ENCODE assay signal across 21 cellular contexts in the genomic region with DNA sequence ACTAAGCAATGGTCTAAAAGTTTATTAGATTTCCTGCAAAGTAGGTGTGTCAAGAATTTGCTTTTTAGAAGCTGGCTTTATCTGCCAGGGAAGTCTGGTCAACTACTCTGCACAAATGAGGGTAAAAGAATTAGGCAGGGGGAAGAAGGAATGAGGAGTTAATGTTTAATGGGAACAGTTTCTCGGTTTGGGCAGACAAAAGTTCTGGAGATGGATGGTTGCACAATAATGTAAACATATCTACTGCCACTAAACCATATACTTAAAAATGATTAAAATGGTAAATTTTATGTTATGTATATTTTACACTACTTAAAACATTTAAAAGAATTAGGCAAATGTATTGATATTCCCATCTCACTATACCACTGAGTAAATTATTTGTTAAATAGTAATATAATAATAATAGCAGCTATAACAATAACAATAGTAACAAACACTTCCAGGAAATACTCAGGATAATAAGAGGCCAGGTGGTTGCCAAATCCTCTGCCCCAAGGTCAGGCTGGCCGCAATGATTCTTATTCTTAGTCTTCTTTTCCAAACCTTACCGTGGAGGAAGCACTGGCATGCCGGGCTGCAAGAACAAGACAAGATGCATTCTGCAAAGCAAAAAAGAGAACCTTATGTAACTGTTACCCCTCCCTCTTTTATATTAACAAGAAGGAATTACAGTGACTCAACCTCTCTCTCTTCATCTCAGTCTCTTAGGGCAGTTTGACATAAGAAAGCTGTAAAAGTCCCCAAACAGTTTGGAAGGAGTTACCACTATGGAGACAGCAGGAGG. TPM values are rescaled to one million over a fixed set of nuclear protein-coding genes. Genes with fewer than 3 reads are reported as not detected.
DNase-seq lines count a peak whose midpoint lies in the region; ATAC-seq and TF ChIP-seq lines count a peak whose summit lies in the region.
"Had no signal": no experiment of that assay in that cellular context is flagged by ENCODE, and none has a peak within 500 bp of the region (broad histone marks: within the 10 kb centered on the region; RNA-seq: fewer than 3 reads in every experiment).

No MANE protein-coding gene starts in this region.

- no peaks in the 10 kb centered on the region for H3K27me3 ChIP-seq in CD4-positive, CD25-positive, alpha-beta regulatory T cell (ENCODE audit: control insufficient read depth, insufficient read depth, low read length)
- no peaks in the 10 kb centered on the region for H3K27me3 ChIP-seq in HCT116 (ENCODE audit: insufficient read depth, low read length)
- no peaks in the 10 kb centered on the region for H3K27me3 ChIP-seq in neural progenitor cell
- no peaks in the 10 kb centered on the region for H3K27me3 ChIP-seq in PC-9 (ENCODE audit: insufficient read depth, low read depth)
- H3K27me3 ChIP-seq: adrenal gland, MG63, SJSA1, thyroid gland had no signal

- H3K9me3 Mint-ChIP-seq in CD4-positive, CD25-positive, alpha-beta regulatory T cell = no peaks in the 10 kb centered on the region
- H3K9me3 Mint-ChIP-seq in neural progenitor cell = no peaks in the 10 kb centered on the region
- H3K9me3 Mint-ChIP-seq: immature natural killer cell, mesothelial cell of epicardium had no signal

- DNase-seq in CD4-positive, CD25-positive, alpha-beta regulatory T cell = no peak
- DNase-seq in HCT116 (ENCODE audit: low read depth, low spot score) (no peak), fibroblast of peridontal ligament (ENCODE audit: extremely low read depth) (peak; percentile 21), neural progenitor cell (ENCODE audit: low spot score) (no peak), KG1 (lab: John Stamatoyannopoulos, UW) (no peak), NCI-H2107 treated with DMSO at 0.1 percent for 48 hours (lab: John Stamatoyannopoulos, UW; ENCODE audit: unreplicated experiment) (no peak), PC-9 (no peak)
- DNase-seq: activated CD4-positive, alpha-beta T cell treated with anti-CD3 and anti-CD28 coated beads for 48 hours; activated T-cell treated with anti-CD3 and anti-CD28 coated beads, Interleukin-2, amount 50 U/mL, for 1 hour; DMS79; glutamatergic neuron; immature natural killer cell; MG63; NCI-H1930; NCI-H524; thyroid gland had no signal

- H3K9me2 ChIP-seq in HCT116 (ENCODE audit: insufficient read depth) = no peaks in the 10 kb centered on the region
- H3K9me2 ChIP-seq in PC-9 (ENCODE audit: insufficient read depth) = no peaks in the 10 kb centered on the region

- CTCF ChIA-PET in HCT116 (lab: Charles Lee) (no interaction called here), PC-9 (lab: Charles Lee) (interaction anchor here (0.6 kb wide), 1 partner anchor 93 kb away, joined by 3 read pairs; no protein-coding TSS in a partner anchor)

- ATAC-seq in CD4-positive, CD25-positive, alpha-beta regulatory T cell (ENCODE audit: low read depth in 2 of 2) = no peak
- ATAC-seq in HCT116 (no peak), HG03108 (IDR thresholded peaks at IDR 0.05; ENCODE audit: unreplicated experiment) (no peak)

- peaks cover 57% of the 10 kb centered on the region for H3K36me3 ChIP-seq in CD4-positive, CD25-positive, alpha-beta regulatory T cell (ENCODE audit: control insufficient read depth, insufficient read depth, low read length)
- peaks cover 29 to 37% of the 10 kb centered on the region in 2 experiments; a peak in 3 of 4 replicates for H3K36me3 ChIP-seq in HCT116 (ENCODE audit: control insufficient read depth in 1 of 2, insufficient read depth in 2 of 2, low read length in 2 of 2)
- H3K36me3 ChIP-seq in neural progenitor cell = peaks cover 5% of the 10 kb centered on the region
- H3K36me3 ChIP-seq in PC-9 (ENCODE audit: low read depth) = peaks cover 26% of the 10 kb centered on the region

- TF ChIP-seq CTCF in HCT116 (IDR thresholded peaks at IDR 0.05 in 2 of 3, conservative IDR thresholded peaks at IDR 0.05 in 1 of 3; ENCODE audit: borderline replicate concordance in 1 of 3, insufficient read depth in 1 of 3, low read depth in 2 of 3, low read length in 2 of 3) (no peak), neural progenitor cell (IDR thresholded peaks at IDR 0.05) (no peak), PC-9 (conservative IDR thresholded peaks at IDR 0.05) (no peak)

- no peaks in the 10 kb centered on the region for H3K27me3 Mint-ChIP-seq in CD4-positive, CD25-positive, alpha-beta regulatory T cell
- H3K27me3 Mint-ChIP-seq in neural progenitor cell (ENCODE audit: insufficient read depth, low read depth) = peaks cover 4% of the 10 kb centered on the region
- H3K27me3 Mint-ChIP-seq: B cell had no signal

- no peak overlapping the region for H3K27ac ChIP-seq in CD4-positive, CD25-positive, alpha-beta regulatory T cell (ENCODE audit: insufficient read depth, low read length, poor library complexity, severe bottlenecking)
- H3K27ac ChIP-seq in HCT116 (ENCODE audit: low read depth, low read length) = no peak overlapping the region
- no peak overlapping the region for H3K27ac ChIP-seq in neural progenitor cell
- H3K27ac ChIP-seq in PC-9 = no peak overlapping the region
- H3K27ac ChIP-seq: SJSA1, thyroid gland had no signal

- TSS peak; percentile 23 for BruUV-seq in HCT116 (replicated peaks; lab: Mats Ljungman, UMichigan)
- BruUV-seq in PC-9 (replicated peaks; lab: Mats Ljungman, UMichigan) = no TSS peak

- no peak overlapping the region for H3K9ac ChIP-seq in HCT116 (ENCODE audit: low read length)
- H3K9ac ChIP-seq in neural progenitor cell = peak overlapping the region; percentile 42

- H3F3A ChIP-seq in neural progenitor cell (ENCODE audit: low read depth) (peaks cover 4% of the 10 kb centered on the region), PC-9 (ENCODE audit: insufficient read depth, low read depth) (peaks cover 24% of the 10 kb centered on the region)

- TF ChIP-seq RAD21 in HCT116 (IDR thresholded peaks at IDR 0.05; ENCODE audit: low read depth) = no peak

- H3K4me2 ChIP-seq in HCT116 (ENCODE audit: low read length) (no peak overlapping the region), neural progenitor cell (no peak overlapping the region), PC-9 (no peak overlapping the region)

- no peak overlapping the region for H3K4me3 Mint-ChIP-seq in CD4-positive, CD25-positive, alpha-beta regulatory T cell
- no peak overlapping the region for H3K4me3 Mint-ChIP-seq in neural progenitor cell
- H3K4me3 Mint-ChIP-seq: B cell, immature natural killer cell, mesothelial cell of epicardium had no signal

- H3K36me3 Mint-ChIP-seq in CD4-positive, CD25-positive, alpha-beta regulatory T cell = peaks cover 36% of the 10 kb centered on the region
- peaks cover 22% of the 10 kb centered on the region for H3K36me3 Mint-ChIP-seq in neural progenitor cell

- H3K4me1 Mint-ChIP-seq in CD4-positive, CD25-positive, alpha-beta regulatory T cell = peaks cover 10 to 31% (median 19%) of the 10 kb centered on the region in 4 donors
- no peaks in the 10 kb centered on the region for H3K4me1 Mint-ChIP-seq in neural progenitor cell
- H3K4me1 Mint-ChIP-seq: mesothelial cell of epicardium had no signal

- POLR2A ChIA-PET in HCT116 (lab: Charles Lee) = no interaction called here
- POLR2A ChIA-PET in PC-9 (lab: Charles Lee; ENCODE audit: unreplicated experiment) = interaction anchor here (0.7 to 0.8 kb wide), 2 partner anchors 178 to 190 kb away, joined by 3 to 4 read pairs; no protein-coding TSS in a partner anchor

- H2AFZ ChIP-seq in HCT116 (ENCODE audit: low read depth, low read length, poor library complexity, severe bottlenecking) (no peak overlapping the region), neural progenitor cell (replicated peaks) (no peak overlapping the region), PC-9 (no peak overlapping the region)

- H4K20me1 ChIP-seq in HCT116 (ENCODE audit: insufficient read depth) (0 out of 2 replicates have a peak, but pooled peaks cover 4% of the 10 kb centered on the region), neural progenitor cell (ENCODE audit: low read depth) (peaks cover 3% of the 10 kb centered on the region), PC-9 (ENCODE audit: insufficient read depth) (peaks cover 4% of the 10 kb centered on the region; the same call in 1 of the 2 replicates)

- peaks cover 11% of the 10 kb centered on the region for H3K4me1 ChIP-seq in CD4-positive, CD25-positive, alpha-beta regulatory T cell (ENCODE audit: control insufficient read depth, insufficient read depth, low read length, poor library complexity, severe bottlenecking)
- H3K4me1 ChIP-seq in HCT116 (ENCODE audit: control insufficient read depth in 1 of 2, insufficient read depth in 2 of 2, low read length in 2 of 2) (peaks cover 5 to 9% of the 10 kb centered on the region in 2 experiments), neural progenitor cell (no peaks in the 10 kb centered on the region), PC-9 (replicated peaks; ENCODE audit: insufficient read depth) (peaks cover 12% of the 10 kb centered on the region)
- H3K4me1 ChIP-seq: SJSA1 had no signal

- no peak overlapping the region for H3K4me3 ChIP-seq in CD4-positive, CD25-positive, alpha-beta regulatory T cell (ENCODE audit: low read depth, low read length)
- H3K4me3 ChIP-seq in HCT116 (replicated peaks in 1 of 2; ENCODE audit: low read depth in 1 of 2, low read length in 2 of 2) (no peak overlapping the region), neural progenitor cell (no peak overlapping the region), PC-9 (no peak overlapping the region)
- H3K4me3 ChIP-seq: adrenal gland, MG63, SJSA1, thyroid gland had no signal

- intact Hi-C loops in HCT116 (cut with micrococcal nuclease) (no loop called here), PC-9 (cut with micrococcal nuclease; ENCODE audit: unreplicated experiment) (no loop called here)

- no peaks in the 10 kb centered on the region for H3K9me3 ChIP-seq in CD4-positive, CD25-positive, alpha-beta regulatory T cell (ENCODE audit: control insufficient read depth in 2 of 2, low read length in 2 of 2)
- no peaks in the 10 kb centered on the region for H3K9me3 ChIP-seq in HCT116 (ENCODE audit: control insufficient read depth in 1 of 2, insufficient read depth in 1 of 2, low read depth in 1 of 2, low read length in 2 of 2)
- H3K9me3 ChIP-seq in neural progenitor cell (ENCODE audit: low read depth) = no peaks in the 10 kb centered on the region
- no peaks in the 10 kb centered on the region for H3K9me3 ChIP-seq in PC-9 (ENCODE audit: insufficient read depth, low read depth)
- H3K9me3 ChIP-seq: adrenal gland, MG63, SJSA1, thyroid gland had no signal

- TF ChIP-seq POLR2A in HCT116 (IDR thresholded peaks at IDR 0.05; ENCODE audit: borderline replicate concordance, extremely low read depth, insufficient read depth, insufficient read length) = no peak

- peak overlapping the region in 2 of 3 donors; percentile 31 to 86 for H3K27ac Mint-ChIP-seq in CD4-positive, CD25-positive, alpha-beta regulatory T cell
- H3K27ac Mint-ChIP-seq in neural progenitor cell = no peak overlapping the region
- H3K27ac Mint-ChIP-seq: mesothelial cell of epicardium had no signal

- RAD21 ChIA-PET in HCT116 (lab: Charles Lee; ENCODE audit: low non-redundant PET in 1 of 2, low total read pairs in 2 of 2, uncharacterized antibody in 2 of 2, unreplicated experiment in 2 of 2) = no interaction called here

- peaks cover 55% of the 10 kb centered on the region for H3K79me2 ChIP-seq in HCT116 (ENCODE audit: insufficient read depth, low read length)
- H3K79me2 ChIP-seq in neural progenitor cell (ENCODE audit: low read depth) = peaks cover 36% of the 10 kb centered on the region
- peaks cover 36% of the 10 kb centered on the region for H3K79me2 ChIP-seq in PC-9 (ENCODE audit: low read depth)

RNA-seq across cellular contexts. Expression of gene CS, which starts 13.9 kb away (rescaled TPM):
- total RNA-seq in CD4-positive, CD25-positive, alpha-beta regulatory T cell = 173 TPM
- 10 to 100 TPM; 69.3 to 85.8 (median 74.3) TPM for polyA plus RNA-seq in CD4-positive, CD25-positive, alpha-beta regulatory T cell
- total RNA-seq in HCT116 (2021; ENCODE audit: unreplicated experiment) (270 TPM), neural progenitor cell (ENCODE audit: low replicate concordance) (91.1 and 133 TPM in 2 replicates), PC-9 (2021) (203 and 205 TPM in 2 replicates)
- polyA plus RNA-seq in HCT116 (2012) = 127 and 142 TPM in 2 replicates

RNA-seq across cellular contexts. Expression of gene COQ10A, which starts 19.5 kb away (rescaled TPM):
- 23.7 TPM for total RNA-seq in CD4-positive, CD25-positive, alpha-beta regulatory T cell
- polyA plus RNA-seq in CD4-positive, CD25-positive, alpha-beta regulatory T cell = 10 to 100 TPM in 3 of 4 donors, 1 to 10 TPM in 1; 8.1 to 11.5 (median 11.0) TPM
- total RNA-seq in HCT116 (2021; ENCODE audit: unreplicated experiment) (11.7 TPM), neural progenitor cell (ENCODE audit: low replicate concordance) (32.1 and 41.8 TPM in 2 replicates), PC-9 (2021) (6.5 and 6.9 TPM in 2 replicates)
- 11.3 and 12.3 TPM in 2 replicates for polyA plus RNA-seq in HCT116 (2012)

RNA-seq across cellular contexts. Expression of gene ANKRD52, which starts 28.1 kb away (rescaled TPM):
- 40.1 TPM for total RNA-seq in CD4-positive, CD25-positive, alpha-beta regulatory T cell
- polyA plus RNA-seq in CD4-positive, CD25-positive, alpha-beta regulatory T cell = 1 to 10 TPM; 5.0 to 7.5 (median 6.4) TPM
- 56.6 TPM for total RNA-seq in HCT116 (2021; ENCODE audit: unreplicated experiment)
- 25.0 and 28.0 TPM in 2 replicates for polyA plus RNA-seq in HCT116 (2012)
- total RNA-seq in neural progenitor cell (ENCODE audit: low replicate concordance) = 9.1 and 18.1 TPM in 2 replicates
- total RNA-seq in PC-9 (2021) = 59.4 and 62.8 TPM in 2 replicates

RNA-seq across cellular contexts. Expression of gene CNPY2, which starts 29.6 kb away (rescaled TPM):
- 47.6 TPM for total RNA-seq in CD4-positive, CD25-positive, alpha-beta regulatory T cell
- polyA plus RNA-seq in CD4-positive, CD25-positive, alpha-beta regulatory T cell = 100 to 1,000 TPM; 139 to 166 (median 156) TPM
- 109 TPM for total RNA-seq in HCT116 (2021; ENCODE audit: unreplicated experiment)
- polyA plus RNA-seq in HCT116 (2012) = 87.4 and 121 TPM in 2 replicates
- 107 and 128 TPM in 2 replicates for total RNA-seq in neural progenitor cell (ENCODE audit: low replicate concordance)
- total RNA-seq in PC-9 (2021) = 78.2 and 82.1 TPM in 2 replicates

RNA-seq across cellular contexts. Expression of gene PAN2, which starts 47.6 kb away (rescaled TPM):
- total RNA-seq in CD4-positive, CD25-positive, alpha-beta regulatory T cell = 83.5 TPM
- 10 to 100 TPM in 1 of 4 donors, 1 to 10 TPM in 3; 4.5 to 10.6 (median 7.3) TPM for polyA plus RNA-seq in CD4-positive, CD25-positive, alpha-beta regulatory T cell
- 75.0 TPM for total RNA-seq in HCT116 (2021; ENCODE audit: unreplicated experiment)
- polyA plus RNA-seq in HCT116 (2012) = 74.1 and 75.7 TPM in 2 replicates
- total RNA-seq in neural progenitor cell (ENCODE audit: low replicate concordance) = 61.9 and 116 TPM in 2 replicates
- total RNA-seq in PC-9 (2021) = 78.1 and 82.8 TPM in 2 replicates
